ENCODE assay signal across 8 cellular contexts in genomic region chr5:16934669-16935068, GRCh38. TPM values are rescaled to one million over a fixed set of nuclear protein-coding genes. Genes with fewer than 3 reads are reported as not detected.
DNase-seq lines count a peak whose midpoint lies in the region; ATAC-seq and TF ChIP-seq lines count a peak whose summit lies in the region.

No MANE protein-coding gene starts in this region.

- CTCF ChIA-PET in GM10248 (lab: Yijun Ruan, JAX): no interaction called here

- no peak for ATAC-seq in GM23338
- ATAC-seq in RWPE2 (ENCODE audit: low read depth): peak; percentile 7; the same call in 2 of the 3 replicates

- H3K4me1 ChIP-seq in GM23338 (ENCODE audit: insufficient read depth) (peaks cover 46% of the 10 kb centered on the region), RWPE2 (ENCODE audit: insufficient read depth, poor library complexity, severe bottlenecking) (peaks cover 35% of the 10 kb centered on the region), rectal smooth muscle tissue (ENCODE audit: control insufficient read depth, insufficient read depth, low read length) (peaks cover 6% of the 10 kb centered on the region)

- peaks cover 29% of the 10 kb centered on the region for H4K20me1 ChIP-seq in GM23338 (replicated peaks; ENCODE audit: insufficient read depth)

- TF ChIP-seq CTCF in GM23338 (conservative IDR thresholded peaks at IDR 0.05; ENCODE audit: low read depth in 2 of 2) (no peak), RWPE2 (IDR thresholded peaks at IDR 0.05; ENCODE audit: poor library complexity, severe bottlenecking) (no peak), GM10248 (IDR thresholded peaks at IDR 0.05; ENCODE audit: control extremely low read depth, extremely low read depth, low read depth, missing control alignments) (no peak)

- POLR2A ChIA-PET in GM10248 (lab: Yijun Ruan, JAX): no interaction called here

- no peak overlapping the region for H3K27ac Mint-ChIP-seq in GM23338

- H3K4me3 ChIP-seq in GM23338 (peak overlapping the region; percentile 88), RWPE2 (ENCODE audit: severe bottlenecking) (peak overlapping the region; percentile 93), rectal smooth muscle tissue (ENCODE audit: low read length) (peak overlapping the region; percentile 78)

- H3K27ac ChIP-seq in GM23338 (ENCODE audit: low read depth) (no peak overlapping the region), RWPE2 (ENCODE audit: poor library complexity, severe bottlenecking) (peak overlapping the region; percentile 87), rectal smooth muscle tissue (ENCODE audit: low read depth, low read length) (no peak overlapping the region)

- H3K9me3 Mint-ChIP-seq in GM23338: no peaks in the 10 kb centered on the region

- no peak overlapping the region for H3K9ac ChIP-seq in rectal smooth muscle tissue (ENCODE audit: low read length)

- H3K79me2 ChIP-seq in GM23338 (replicated peaks; ENCODE audit: insufficient read depth): peaks cover 51% of the 10 kb centered on the region

- no peaks in the 10 kb centered on the region for H3K36me3 Mint-ChIP-seq in GM23338 (ENCODE audit: low read depth)

- peaks cover 35% of the 10 kb centered on the region for H3K27me3 Mint-ChIP-seq in GM23338 (ENCODE audit: insufficient read depth, low read depth, poor library complexity)

- peak overlapping the region; percentile 84 for H3K4me2 ChIP-seq in GM23338

- H3K9me2 ChIP-seq in GM23338 (ENCODE audit: insufficient read depth): no peaks in the 10 kb centered on the region

- no peaks in the 10 kb centered on the region; the same call in 1 of the 2 replicates for H3K36me3 ChIP-seq in GM23338 (ENCODE audit: insufficient read depth)
- H3K36me3 ChIP-seq in RWPE2 (ENCODE audit: low read depth): peaks cover 8% of the 10 kb centered on the region; the same call in 1 of the 2 replicates
- no peaks in the 10 kb centered on the region for H3K36me3 ChIP-seq in rectal smooth muscle tissue (ENCODE audit: control insufficient read depth, insufficient read depth, low read length)

- H3K27me3 ChIP-seq in GM23338 (ENCODE audit: insufficient read depth) (peaks cover 50% of the 10 kb centered on the region), RWPE2 (ENCODE audit: insufficient read depth, poor library complexity, severe bottlenecking) (no peaks in the 10 kb centered on the region), rectal smooth muscle tissue (ENCODE audit: control insufficient read depth, insufficient read depth, low read length) (peaks cover 8% of the 10 kb centered on the region)

- DNase-seq in GM23338 (ENCODE audit: low spot score): peak; percentile 17
- DNase-seq in RWPE2 (ENCODE audit: low spot score): no peak
- peak; percentile 67 for DNase-seq in fibroblast of peridontal ligament (ENCODE audit: extremely low read depth)
- no peak for DNase-seq in erythroblast (lab: John Stamatoyannopoulos, UW)
- no peak for DNase-seq in GM10248 (ENCODE audit: extremely low spot score)
- DNase-seq in globus pallidus (ENCODE audit: low spot score): no peak
- no peak for DNase-seq in COLO668 (lab: John Stamatoyannopoulos, UW; ENCODE audit: unreplicated experiment)

- H3K4me1 Mint-ChIP-seq in GM23338: peaks cover 57% of the 10 kb centered on the region

- no peak for TF ChIP-seq POLR2A in erythroblast (IDR thresholded peaks at IDR 0.05; ENCODE audit: low read length)

- H3F3A ChIP-seq in GM23338 (replicated peaks; ENCODE audit: low read depth): no peaks in the 10 kb centered on the region

- H2AFZ ChIP-seq in GM23338: no peak overlapping the region

- H3K9me3 ChIP-seq in RWPE2 (ENCODE audit: severe bottlenecking): no peaks in the 10 kb centered on the region

- H3K4me3 Mint-ChIP-seq in GM23338: peak overlapping the region; percentile 90

TF ChIP-seq in GM23338, 12 proteins besides CTCF, POLR2A, EP300 and RAD21:
- TF ChIP-seq CREB1 (CRISPR knock-in tag; IDR thresholded peaks at IDR 0.05; ENCODE audit: low read depth): no peak
- TF ChIP-seq ETS1 (IDR thresholded peaks at IDR 0.05): no peak
- no peak for TF ChIP-seq ZNF462 (CRISPR knock-in tag; IDR thresholded peaks at IDR 0.05)
- TF ChIP-seq EZH2phosphoT487 (IDR thresholded peaks at IDR 0.05; ENCODE audit: unreplicated experiment): no peak
- no peak for TF ChIP-seq JUNB (IDR thresholded peaks at IDR 0.05; ENCODE audit: unreplicated experiment)
- TF ChIP-seq EZH2 (IDR thresholded peaks at IDR 0.05; ENCODE audit: low read depth, unreplicated experiment): peak; percentile 4
- no peak for TF ChIP-seq ZNF114 (CRISPR knock-in tag; IDR thresholded peaks at IDR 0.05)
- TF ChIP-seq ZNF331 (CRISPR knock-in tag; IDR thresholded peaks at IDR 0.05; ENCODE audit: low read depth): no peak
- no peak for TF ChIP-seq NANOG (IDR thresholded peaks at IDR 0.05; ENCODE audit: borderline replicate concordance)

RNA-seq across cellular contexts. Expression of gene MYO10, which starts 1.4 kb away (rescaled TPM):
- 114 and 119 TPM in 2 replicates for total RNA-seq in GM23338 (2014; rRNA removed; shearing (Covaris generic))
- 276 TPM in 2 replicates for polyA plus RNA-seq in GM23338 (2016; fragmentation: Nextera tagmentation; extraction: Ambion mirVana)

Comparison
In these comparisons a context has a peak if more than half of its experiments do, and no peak if none do; other contexts are left out.
1. DNase-seq: peak in GM23338 (single experiment) and fibroblast of peridontal ligament (single experiment); none in RWPE2 (single experiment), erythroblast (0 of 2), GM10248 (single experiment), globus pallidus (single experiment) and COLO668 (single experiment).
2. Peak in every context shown above with its lines, with median percentiles within 50 percentile points of each other: H3K4me3 ChIP-seq.